ENCODE assay signal across 10 cellular contexts in genomic region chr11:64253043-64253442, GRCh38. TPM values are rescaled to one million over a fixed set of nuclear protein-coding genes. Genes with fewer than 3 reads are reported as not detected.
DNase-seq lines count a peak whose midpoint lies in the region; ATAC-seq and TF ChIP-seq lines count a peak whose summit lies in the region.
"Had no signal": no experiment of that assay in that cellular context is flagged by ENCODE, and none has a peak within 500 bp of the region (broad histone marks: within the 10 kb centered on the region; RNA-seq: fewer than 3 reads in every experiment).

No MANE protein-coding gene starts in this region.

- no TSS peak for BruUV-seq in OCI-LY7 (replicated peaks; lab: Mats Ljungman, UMichigan)

- no peaks in the 10 kb centered on the region for H3K27me3 ChIP-seq in CD8-positive, alpha-beta T cell (ENCODE audit: insufficient read depth, low read length)
- no peaks in the 10 kb centered on the region for H3K27me3 ChIP-seq in endodermal cell (ENCODE audit: control insufficient read depth, insufficient read depth, low read length, poor library complexity, severe bottlenecking)
- no peaks in the 10 kb centered on the region for H3K27me3 ChIP-seq in osteoblast (ENCODE audit: insufficient read depth, low read length)

- no peak overlapping the region for H3K27ac ChIP-seq in CD8-positive, alpha-beta T cell (ENCODE audit: low read depth, low read length)
- H3K27ac ChIP-seq in OCI-LY7 (ENCODE audit: low read depth, low read length, poor library complexity, severe bottlenecking), result no peak overlapping the region
- H3K27ac ChIP-seq in endodermal cell (ENCODE audit: low read depth, low read length), result no peak overlapping the region
- no peak overlapping the region for H3K27ac ChIP-seq in osteoblast (ENCODE audit: low read depth, low read length)

- H3K4me3 ChIP-seq in CD8-positive, alpha-beta T cell (ENCODE audit: low read depth, low read length), result no peak overlapping the region
- H3K4me3 ChIP-seq in OCI-LY7 (ENCODE audit: low read depth, low read length, poor library complexity, severe bottlenecking) (no peak overlapping the region), endodermal cell (ENCODE audit: low read length) (peak overlapping the region; percentile 94), osteoblast (ENCODE audit: insufficient read depth, low read length) (no peak overlapping the region)

- no peak for DNase-seq in CD8-positive, alpha-beta T cell
- DNase-seq in OCI-LY7 (ENCODE audit: low spot score) (no peak), endodermal cell (no peak), osteoblast (ENCODE audit: insufficient read length, low spot score, missing footprints) (peak; percentile 85), NCI-H82 treated with DMSO at 0.1 percent for 48 hours (lab: John Stamatoyannopoulos, UW; ENCODE audit: unreplicated experiment) (no peak)
- no peak for DNase-seq in stimulated activated CD4-positive, alpha-beta T cell treated with anti-CD3 and anti-CD28 coated beads, Interleukin-1b, Interleukin-23, amount 100 ng/mL, for 48 hours
- DNase-seq: NCI-H1436 had no signal

- intact Hi-C loops in CD8-positive, alpha-beta T cell (cut with DNase I, micrococcal nuclease), result no loop called here
- intact Hi-C loops in OCI-LY7 (cut with micrococcal nuclease; ENCODE audit: unreplicated experiment), result no loop called here

- H3K79me2 ChIP-seq in OCI-LY7 (ENCODE audit: insufficient read depth, low read depth, low read length), result no peaks in the 10 kb centered on the region
- H3K79me2 ChIP-seq in osteoblast (ENCODE audit: insufficient read depth, low read length), result peaks cover 30% of the 10 kb centered on the region

- no peaks in the 10 kb centered on the region for H3K9me3 Mint-ChIP-seq in CD8-positive, alpha-beta T cell
- H3K9me3 Mint-ChIP-seq in endodermal cell, result no peaks in the 10 kb centered on the region
- H3K9me3 Mint-ChIP-seq: activated T-cell treated with anti-CD3 and anti-CD28 coated beads, Interleukin-2, amount 50 U/mL, for 72 hours had no signal

- peak overlapping the region; percentile 59 for H3K4me3 Mint-ChIP-seq in CD8-positive, alpha-beta T cell
- H3K4me3 Mint-ChIP-seq in endodermal cell, result peak overlapping the region; percentile 86

- CTCF ChIA-PET in CD8-positive, alpha-beta T cell (lab: Charles Lee), result interaction anchor here (0.8 to 14.8 kb wide), 8 partner anchors 9 to 79 kb away, joined by 3 to 152 read pairs (median 6); partner anchors contain the start of genes CATSPERZ, ESRRA, FERMT3 and STIP1
- CTCF ChIA-PET in OCI-LY7 (lab: Charles Lee; ENCODE audit: unreplicated experiment), result no interaction called here

- POLR2A ChIA-PET in CD8-positive, alpha-beta T cell (lab: Charles Lee), result interaction anchor here (1.4 to 3.6 kb wide), 2 partner anchors 16 to 27 kb away, joined by 3 to 12 read pairs; partner anchors contain the start of genes NUDT22 and TRPT1
- POLR2A ChIA-PET in OCI-LY7 (lab: Charles Lee), result no interaction called here

- ATAC-seq in CD8-positive, alpha-beta T cell, result no peak
- ATAC-seq in GM18858 (IDR thresholded peaks at IDR 0.05; ENCODE audit: unreplicated experiment) (no peak), HG02571 (IDR thresholded peaks at IDR 0.05; ENCODE audit: unreplicated experiment) (no peak)
- ATAC-seq: activated T-cell treated with anti-CD3 and anti-CD28 coated beads, Interleukin-2, amount 50 U/mL, for 72 hours had no signal

- H3K36me3 Mint-ChIP-seq in CD8-positive, alpha-beta T cell, result peaks cover 8% of the 10 kb centered on the region
- peaks cover 19% of the 10 kb centered on the region for H3K36me3 Mint-ChIP-seq in endodermal cell (ENCODE audit: low read depth)

- H4K20me1 ChIP-seq in OCI-LY7 (ENCODE audit: insufficient read depth, low read length) (no peaks in the 10 kb centered on the region), osteoblast (ENCODE audit: insufficient read depth, low read length) (no peaks in the 10 kb centered on the region)

- no peaks in the 10 kb centered on the region for H3K27me3 Mint-ChIP-seq in CD8-positive, alpha-beta T cell (ENCODE audit: low read depth)
- no peaks in the 10 kb centered on the region for H3K27me3 Mint-ChIP-seq in endodermal cell (ENCODE audit: insufficient read depth)

- H3K9ac ChIP-seq in endodermal cell (ENCODE audit: extremely low read depth, low read length, poor library complexity, severe bottlenecking), result no peak overlapping the region

- H3K9me3 ChIP-seq in CD8-positive, alpha-beta T cell (ENCODE audit: low read length), result no peaks in the 10 kb centered on the region
- H3K9me3 ChIP-seq in OCI-LY7 (ENCODE audit: low read length), result no peaks in the 10 kb centered on the region
- no peaks in the 10 kb centered on the region for H3K9me3 ChIP-seq in endodermal cell (ENCODE audit: control insufficient read depth, low read length)
- H3K9me3 ChIP-seq in osteoblast (ENCODE audit: low read depth, low read length), result no peaks in the 10 kb centered on the region

- H3K9me2 ChIP-seq in OCI-LY7 (ENCODE audit: insufficient read depth, low read length), result no peaks in the 10 kb centered on the region

- no peak for TF ChIP-seq CTCF in CD8-positive, alpha-beta T cell (IDR thresholded peaks at IDR 0.05)
- TF ChIP-seq CTCF in OCI-LY7 (conservative IDR thresholded peaks at IDR 0.05; ENCODE audit: low read length) (no peak), endodermal cell (conservative IDR thresholded peaks at IDR 0.05) (no peak), osteoblast (IDR thresholded peaks at IDR 0.05; ENCODE audit: extremely low read depth, low read depth, low read length) (no peak)

- H3K4me1 ChIP-seq in CD8-positive, alpha-beta T cell (ENCODE audit: insufficient read depth, low read length), result peaks cover 16% of the 10 kb centered on the region
- H3K4me1 ChIP-seq in OCI-LY7 (ENCODE audit: insufficient read depth, low read length, poor library complexity, severe bottlenecking), result peaks cover 44% of the 10 kb centered on the region
- H3K4me1 ChIP-seq in endodermal cell (ENCODE audit: control insufficient read depth, insufficient read depth, low read length), result peaks cover 11% of the 10 kb centered on the region
- peaks cover 7% of the 10 kb centered on the region for H3K4me1 ChIP-seq in osteoblast (ENCODE audit: insufficient read depth, low read length)

- H3K27ac Mint-ChIP-seq in CD8-positive, alpha-beta T cell, result no peak overlapping the region
- no peak overlapping the region for H3K27ac Mint-ChIP-seq in endodermal cell
- H3K27ac Mint-ChIP-seq: activated T-cell treated with anti-CD3 and anti-CD28 coated beads, Interleukin-2, amount 50 U/mL, for 72 hours had no signal

- H3K4me2 ChIP-seq in OCI-LY7 (ENCODE audit: low read length) (peak overlapping the region; percentile 98; the same call in 1 of the 2 replicates), osteoblast (ENCODE audit: insufficient read depth, low read length) (peak overlapping the region; percentile 98)

- no peaks in the 10 kb centered on the region for H3K36me3 ChIP-seq in CD8-positive, alpha-beta T cell (ENCODE audit: insufficient read depth, low read length)
- H3K36me3 ChIP-seq in OCI-LY7 (ENCODE audit: insufficient read depth, low read length) (no peaks in the 10 kb centered on the region), endodermal cell (ENCODE audit: control insufficient read depth, insufficient read depth, low read length) (peaks cover 33% of the 10 kb centered on the region), osteoblast (ENCODE audit: insufficient read depth, low read length) (peaks cover 22% of the 10 kb centered on the region)

- H3K4me1 Mint-ChIP-seq in CD8-positive, alpha-beta T cell (ENCODE audit: low read depth), result peaks cover 14% of the 10 kb centered on the region
- H3K4me1 Mint-ChIP-seq in endodermal cell, result peaks cover 25% of the 10 kb centered on the region

- 89% methylated on average over 7 to 8 of the region's 8 CpGs for WGBS in endodermal cell (ENCODE audit: insufficient coverage in 1 of 2, insufficient read length in 1 of 2), 2 experiments

- H2AFZ ChIP-seq in OCI-LY7 (ENCODE audit: low read length) (no peak overlapping the region), osteoblast (ENCODE audit: low read length) (no peak overlapping the region)

RNA-seq across cellular contexts. Expression of gene PLCB3, which starts 1.7 kb away (rescaled TPM):
- 1 to 10 TPM; 2.1 to 2.4 TPM for total RNA-seq in CD8-positive, alpha-beta T cell
- 7.6 and 8.6 TPM in 2 replicates for total RNA-seq in OCI-LY7 (2014; rRNA removed; shearing (Covaris generic))
- total RNA-seq in OCI-LY7 (2022), result 10.3 and 12.4 TPM in 2 replicates
- total RNA-seq in endodermal cell, result 10 to 100 TPM; 75.0 to 83.2 TPM
- 31.0 TPM for polyA plus RNA-seq in endodermal cell (2013, experiment 1 of 2)
- polyA plus RNA-seq in endodermal cell (2013, experiment 2 of 2), result 28.3 TPM
- total RNA-seq in osteoblast, result 25.3 and 25.6 TPM in 2 replicates

RNA-seq across cellular contexts. Expression of gene PPP1R14B, which starts 6.3 kb away (rescaled TPM):
- total RNA-seq in CD8-positive, alpha-beta T cell, result 10 to 100 TPM; 25.7 to 30.8 TPM
- total RNA-seq in OCI-LY7 (2014; rRNA removed; shearing (Covaris generic)), result 198 and 219 TPM in 2 replicates
- 207 and 223 TPM in 2 replicates for total RNA-seq in OCI-LY7 (2022)
- 100 to 1,000 TPM; 228 to 265 TPM for total RNA-seq in endodermal cell
- polyA plus RNA-seq in endodermal cell (2013, experiment 1 of 2), result 236 TPM
- polyA plus RNA-seq in endodermal cell (2013, experiment 2 of 2), result 235 TPM
- 136 and 139 TPM in 2 replicates for total RNA-seq in osteoblast

RNA-seq across cellular contexts. Expression of gene FKBP2, which starts 12.1 kb away (rescaled TPM):
- total RNA-seq in CD8-positive, alpha-beta T cell, result 10 to 100 TPM; 19.4 TPM
- total RNA-seq in OCI-LY7 (2014; rRNA removed; shearing (Covaris generic)), result 57.3 and 70.6 TPM in 2 replicates
- total RNA-seq in OCI-LY7 (2022), result 39.7 and 45.5 TPM in 2 replicates
- total RNA-seq in endodermal cell, result 10 to 100 TPM; 44.6 to 53.7 TPM
- polyA plus RNA-seq in endodermal cell (2013, experiment 1 of 2), result 64.6 TPM
- 54.0 TPM for polyA plus RNA-seq in endodermal cell (2013, experiment 2 of 2)
- 31.1 and 32.7 TPM in 2 replicates for total RNA-seq in osteoblast

RNA-seq across cellular contexts. Expression of gene VEGFB, which starts 18.7 kb away (rescaled TPM):
- 10 to 100 TPM; 33.6 to 40.0 TPM for total RNA-seq in CD8-positive, alpha-beta T cell
- 35.3 and 46.3 TPM in 2 replicates for total RNA-seq in OCI-LY7 (2014; rRNA removed; shearing (Covaris generic))
- total RNA-seq in OCI-LY7 (2022), result 59.6 and 60.8 TPM in 2 replicates
- 10 to 100 TPM; 58.9 to 78.4 TPM for total RNA-seq in endodermal cell
- 54.9 TPM for polyA plus RNA-seq in endodermal cell (2013, experiment 1 of 2)
- polyA plus RNA-seq in endodermal cell (2013, experiment 2 of 2), result 58.4 TPM
- total RNA-seq in osteoblast, result 37.6 and 41.5 TPM in 2 replicates

RNA-seq across cellular contexts. Expression of gene DNAJC4, which starts 22.7 kb away (rescaled TPM):
- 10 to 100 TPM; 33.2 to 36.3 TPM for total RNA-seq in CD8-positive, alpha-beta T cell
- 14.1 and 19.2 TPM in 2 replicates for total RNA-seq in OCI-LY7 (2014; rRNA removed; shearing (Covaris generic))
- total RNA-seq in OCI-LY7 (2022) (42.4 and 56.0 TPM in 2 replicates), endodermal cell (10 to 100 TPM; 20.3 to 22.9 TPM), osteoblast (8.0 and 9.8 TPM in 2 replicates)
- 47.3 TPM for polyA plus RNA-seq in endodermal cell (2013, experiment 1 of 2)
- polyA plus RNA-seq in endodermal cell (2013, experiment 2 of 2), result 47.4 TPM
